In the genomic region with DNA sequence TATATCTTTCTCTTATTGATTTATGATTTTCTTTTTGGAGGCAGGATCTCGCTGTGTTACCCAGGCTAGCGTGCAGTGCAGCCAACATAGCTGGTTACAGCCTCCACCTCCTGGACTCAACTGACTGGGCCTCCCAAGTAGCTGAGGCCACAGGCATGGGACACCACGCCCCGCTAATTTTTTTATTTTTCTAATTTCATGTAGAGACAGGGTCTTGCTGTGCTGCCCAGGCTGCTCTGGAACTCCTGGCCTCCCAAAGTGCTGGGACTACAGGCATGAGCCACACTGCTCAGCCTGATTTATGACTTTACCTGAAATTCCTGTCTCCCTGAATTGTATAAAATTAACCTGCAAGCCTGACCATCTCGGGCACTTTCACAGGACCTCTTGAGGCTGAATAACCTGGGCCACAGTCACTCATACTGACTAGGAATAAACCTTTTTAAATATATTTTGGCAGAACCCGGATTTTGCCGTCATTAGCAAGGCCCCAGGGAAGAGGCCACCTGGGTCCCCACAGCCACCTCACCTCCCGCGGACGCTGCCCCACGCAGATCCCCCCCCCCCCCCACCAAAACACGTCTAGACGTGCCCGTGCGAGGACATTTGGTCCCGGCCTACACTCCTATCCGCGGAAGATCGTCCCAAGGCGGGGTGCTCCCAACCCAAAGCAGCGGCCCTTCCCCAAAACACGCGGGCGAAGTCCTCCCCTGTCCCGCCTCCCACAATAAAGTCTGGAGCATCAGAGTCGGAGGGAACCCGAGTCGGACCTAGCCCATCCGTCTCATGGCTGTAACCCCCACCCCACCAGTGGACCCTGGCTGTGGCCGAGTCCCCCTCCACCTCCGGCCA, we compare ENCODE assay signal across 8 cellular contexts. TPM values are rescaled to one million over a fixed set of nuclear protein-coding genes. Genes with fewer than 3 reads are reported as not detected.
DNase-seq lines count a peak whose midpoint lies in the region; ATAC-seq, FAIRE-seq and TF ChIP-seq lines count a peak whose summit lies in the region.

No MANE protein-coding gene starts in this region.

- peak overlapping the region; percentile 91 for H3K4me2 ChIP-seq in A549

- TF ChIP-seq EP300 in A549 (IDR thresholded peaks at IDR 0.05), result no peak

- peaks cover 33% of the 10 kb centered on the region for H3K4me1 Mint-ChIP-seq in T-helper 17 cell

- TF ChIP-seq CTCF in A549 (IDR thresholded peaks at IDR 0.05) (no peak), fibroblast of villous mesenchyme (IDR thresholded peaks at IDR 0.05; ENCODE audit: insufficient read depth, low read depth, low read length) (no peak), omental fat pad (IDR thresholded peaks at IDR 0.05) (no peak)

- peak overlapping the region; percentile 85 for H3K27ac Mint-ChIP-seq in T-helper 17 cell

- peak overlapping the region; percentile 94 to 95 for H3K27ac ChIP-seq in A549

- H3K4me3 ChIP-seq in A549 (peak overlapping the region; percentile 86), fibroblast of villous mesenchyme (ENCODE audit: low read depth, low read length) (peak overlapping the region; percentile 95)

- no peak for TF ChIP-seq RAD21 in A549 (conservative IDR thresholded peaks at IDR 0.05 in 1 of 2, IDR thresholded peaks at IDR 0.05 in 1 of 2)

- POLR2A ChIA-PET in A549 (lab: Yijun Ruan, JAX), result no interaction called here

- peak overlapping the region; percentile 95 for H3K4me3 Mint-ChIP-seq in T-helper 17 cell

- ATAC-seq in A549, result peak; percentile 43 to 45
- ATAC-seq in GM19023 (IDR thresholded peaks at IDR 0.05; ENCODE audit: unreplicated experiment), result peak; percentile 3
- no peak for ATAC-seq in T-helper 17 cell
- ATAC-seq in omental fat pad (ENCODE audit: low FRiP score), result peak; percentile 29
- no peak for ATAC-seq in HG03039 (IDR thresholded peaks at IDR 0.05; ENCODE audit: unreplicated experiment)
- no peak for ATAC-seq in GM21390 (IDR thresholded peaks at IDR 0.05; ENCODE audit: unreplicated experiment)

- no peaks in the 10 kb centered on the region for H3K27me3 Mint-ChIP-seq in T-helper 17 cell

- FAIRE-seq in A549 (lab: Jason Lieb, UNC), result no peak

- TF ChIP-seq POLR2A in A549 (IDR thresholded peaks at IDR 0.05; ENCODE audit: low read length), result no peak

- H3K4me1 ChIP-seq in A549, result peaks cover 13% of the 10 kb centered on the region; the same call in 2 of the 3 replicates

- H3K9me3 ChIP-seq in A549 (peaks cover 15% of the 10 kb centered on the region; the same call in 2 of the 3 replicates), T-helper 17 cell (ENCODE audit: control insufficient read depth, low read length, poor library complexity, severe bottlenecking) (peaks cover 4% of the 10 kb centered on the region)

- DNase-seq in A549 (ENCODE audit: low read depth in 1 of 2, low spot score in 1 of 2), result no peak
- DNase-seq in T-helper 17 cell, result no peak
- peak; percentile 17 for DNase-seq in fibroblast of villous mesenchyme (ENCODE audit: low read depth)
- DNase-seq in omental fat pad (ENCODE audit: low spot score), result no peak
- DNase-seq in NCI-H1436 (lab: John Stamatoyannopoulos, UW), result no peak

- 25% methylated on average over 17 of the region's 31 CpGs for WGBS in A549 (ENCODE audit: missing lambda C conversion rate)

- CTCF ChIA-PET in A549 (lab: Yijun Ruan, JAX), result interaction anchor here (0.7 to 1.3 kb wide), 2 partner anchors 22 to 226 kb away, joined by 3 read pairs; no protein-coding TSS in a partner anchor

- H3K36me3 Mint-ChIP-seq in T-helper 17 cell (ENCODE audit: low read depth), result peaks cover 6% of the 10 kb centered on the region

TF ChIP-seq in A549, 52 proteins besides CTCF, POLR2A, EP300 and RAD21:
- TF ChIP-seq SMC3 (IDR thresholded peaks at IDR 0.05) (no peak), ZFP36 (IDR thresholded peaks at IDR 0.05; ENCODE audit: borderline replicate concordance, partially characterized antibody) (no peak), ZSCAN20 (CRISPR knock-in tag; IDR thresholded peaks at IDR 0.05) (no peak), FOSB (CRISPR knock-in tag; IDR thresholded peaks at IDR 0.05) (no peak), HOXB13 (CRISPR knock-in tag; IDR thresholded peaks at IDR 0.05; ENCODE audit: low read depth) (no peak), FOSL2 (IDR thresholded peaks at IDR 0.05) (no peak), FOSL2 (CRISPR knock-in tag; IDR thresholded peaks at IDR 0.05) (no peak), MAZ (IDR thresholded peaks at IDR 0.05; ENCODE audit: borderline replicate concordance, low read depth, low read length) (no peak), SREBF2 (IDR thresholded peaks at IDR 0.05) (no peak), RFX5 (IDR thresholded peaks at IDR 0.05) (no peak), KDM1A (IDR thresholded peaks at IDR 0.05; ENCODE audit: low read depth) (no peak), CHD4 (IDR thresholded peaks at IDR 0.05; ENCODE audit: borderline replicate concordance) (no peak), JUN (IDR thresholded peaks at IDR 0.05) (no peak), CBX8 (IDR thresholded peaks at IDR 0.05) (no peak), BHLHE40 (IDR thresholded peaks at IDR 0.05; ENCODE audit: low read depth, low read length) (no peak)
- TF ChIP-seq, protein P1, sequence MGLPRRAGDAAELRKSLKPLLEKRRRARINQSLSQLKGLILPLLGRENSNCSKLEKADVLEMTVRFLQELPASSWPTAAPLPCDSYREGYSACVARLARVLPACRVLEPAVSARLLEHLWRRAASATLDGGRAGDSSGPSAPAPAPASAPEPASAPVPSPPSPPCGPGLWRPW (IDR thresholded peaks at IDR 0.05), result no peak
- TF ChIP-seq, protein P2, sequence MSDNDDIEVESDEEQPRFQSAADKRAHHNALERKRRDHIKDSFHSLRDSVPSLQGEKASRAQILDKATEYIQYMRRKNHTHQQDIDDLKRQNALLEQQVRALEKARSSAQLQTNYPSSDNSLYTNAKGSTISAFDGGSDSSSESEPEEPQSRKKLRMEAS (IDR thresholded peaks at IDR 0.05), result no peak
- TF ChIP-seq, protein P3, sequence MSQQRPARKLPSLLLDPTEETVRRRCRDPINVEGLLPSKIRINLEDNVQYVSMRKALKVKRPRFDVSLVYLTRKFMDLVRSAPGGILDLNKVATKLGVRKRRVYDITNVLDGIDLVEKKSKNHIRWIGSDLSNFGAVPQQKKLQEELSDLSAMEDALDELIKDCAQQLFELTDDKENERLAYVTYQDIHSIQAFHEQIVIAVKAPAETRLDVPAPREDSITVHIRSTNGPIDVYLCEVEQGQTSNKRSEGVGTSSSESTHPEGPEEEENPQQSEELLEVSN (IDR thresholded peaks at IDR 0.05; ENCODE audit: borderline replicate concordance, low read depth), result no peak
- TF ChIP-seq, protein P4, sequence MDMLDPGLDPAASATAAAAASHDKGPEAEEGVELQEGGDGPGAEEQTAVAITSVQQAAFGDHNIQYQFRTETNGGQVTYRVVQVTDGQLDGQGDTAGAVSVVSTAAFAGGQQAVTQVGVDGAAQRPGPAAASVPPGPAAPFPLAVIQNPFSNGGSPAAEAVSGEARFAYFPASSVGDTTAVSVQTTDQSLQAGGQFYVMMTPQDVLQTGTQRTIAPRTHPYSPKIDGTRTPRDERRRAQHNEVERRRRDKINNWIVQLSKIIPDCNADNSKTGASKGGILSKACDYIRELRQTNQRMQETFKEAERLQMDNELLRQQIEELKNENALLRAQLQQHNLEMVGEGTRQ (IDR thresholded peaks at IDR 0.05), result no peak
- TF ChIP-seq, protein P5, sequence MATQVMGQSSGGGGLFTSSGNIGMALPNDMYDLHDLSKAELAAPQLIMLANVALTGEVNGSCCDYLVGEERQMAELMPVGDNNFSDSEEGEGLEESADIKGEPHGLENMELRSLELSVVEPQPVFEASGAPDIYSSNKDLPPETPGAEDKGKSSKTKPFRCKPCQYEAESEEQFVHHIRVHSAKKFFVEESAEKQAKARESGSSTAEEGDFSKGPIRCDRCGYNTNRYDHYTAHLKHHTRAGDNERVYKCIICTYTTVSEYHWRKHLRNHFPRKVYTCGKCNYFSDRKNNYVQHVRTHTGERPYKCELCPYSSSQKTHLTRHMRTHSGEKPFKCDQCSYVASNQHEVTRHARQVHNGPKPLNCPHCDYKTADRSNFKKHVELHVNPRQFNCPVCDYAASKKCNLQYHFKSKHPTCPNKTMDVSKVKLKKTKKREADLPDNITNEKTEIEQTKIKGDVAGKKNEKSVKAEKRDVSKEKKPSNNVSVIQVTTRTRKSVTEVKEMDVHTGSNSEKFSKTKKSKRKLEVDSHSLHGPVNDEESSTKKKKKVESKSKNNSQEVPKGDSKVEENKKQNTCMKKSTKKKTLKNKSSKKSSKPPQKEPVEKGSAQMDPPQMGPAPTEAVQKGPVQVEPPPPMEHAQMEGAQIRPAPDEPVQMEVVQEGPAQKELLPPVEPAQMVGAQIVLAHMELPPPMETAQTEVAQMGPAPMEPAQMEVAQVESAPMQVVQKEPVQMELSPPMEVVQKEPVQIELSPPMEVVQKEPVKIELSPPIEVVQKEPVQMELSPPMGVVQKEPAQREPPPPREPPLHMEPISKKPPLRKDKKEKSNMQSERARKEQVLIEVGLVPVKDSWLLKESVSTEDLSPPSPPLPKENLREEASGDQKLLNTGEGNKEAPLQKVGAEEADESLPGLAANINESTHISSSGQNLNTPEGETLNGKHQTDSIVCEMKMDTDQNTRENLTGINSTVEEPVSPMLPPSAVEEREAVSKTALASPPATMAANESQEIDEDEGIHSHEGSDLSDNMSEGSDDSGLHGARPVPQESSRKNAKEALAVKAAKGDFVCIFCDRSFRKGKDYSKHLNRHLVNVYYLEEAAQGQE (IDR thresholded peaks at IDR 0.05), result no peak
- TF ChIP-seq, protein P6, sequence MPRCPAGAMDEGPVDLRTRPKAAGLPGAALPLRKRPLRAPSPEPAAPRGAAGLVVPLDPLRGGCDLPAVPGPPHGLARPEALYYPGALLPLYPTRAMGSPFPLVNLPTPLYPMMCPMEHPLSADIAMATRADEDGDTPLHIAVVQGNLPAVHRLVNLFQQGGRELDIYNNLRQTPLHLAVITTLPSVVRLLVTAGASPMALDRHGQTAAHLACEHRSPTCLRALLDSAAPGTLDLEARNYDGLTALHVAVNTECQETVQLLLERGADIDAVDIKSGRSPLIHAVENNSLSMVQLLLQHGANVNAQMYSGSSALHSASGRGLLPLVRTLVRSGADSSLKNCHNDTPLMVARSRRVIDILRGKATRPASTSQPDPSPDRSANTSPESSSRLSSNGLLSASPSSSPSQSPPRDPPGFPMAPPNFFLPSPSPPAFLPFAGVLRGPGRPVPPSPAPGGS (IDR thresholded peaks at IDR 0.05), result no peak
TF ChIP-seq in A549: peak in this region for 0.

RNA-seq across cellular contexts. Expression of a gene that starts 0.9 kb away (rescaled TPM):
- polyA plus RNA-seq in A549 (2011; rRNA removed) (25.4 and 29.7 TPM in 2 replicates), A549 (2017; fragmentation: RNase III; extraction: RNeasy Plus Mini Kit Qiagen cat#74134 plus additional on column Dnase treatment) (16.5 to 18.2 TPM (median 17.6 TPM) in 3 replicates)
- 8.9 and 9.0 TPM in 2 replicates for polyA plus RNA-seq in A549 (2012; cell fraction: cytosol; rRNA removed)
- polyA plus RNA-seq in A549 (2012; cell fraction: nucleus; rRNA removed), result 25.2 and 33.6 TPM in 2 replicates
- 24.1 and 26.6 TPM in 2 replicates for polyA minus RNA-seq in A549 (2011; rRNA and poly(A)+ RNA removed)
- total RNA-seq in T-helper 17 cell (10 to 100 TPM; 14.8 to 16.2 TPM), fibroblast of villous mesenchyme (10.6 and 13.0 TPM in 2 replicates), omental fat pad (10 to 100 TPM in 3 of 4 donors, 1 to 10 TPM in 1; 7.9 to 16.4 (median 13.6) TPM)

Comparison
In these comparisons a context has a peak if more than half of its experiments do, and no peak if none do; other contexts are left out.
1. ATAC-seq: peak in A549 (2 of 2), GM19023 (single experiment) and omental fat pad (single experiment); none in T-helper 17 cell (single experiment), HG03039 (single experiment) and GM21390 (single experiment).